Comparison of ENCODE assay signal across 10 cellular contexts in the genomic region with DNA sequence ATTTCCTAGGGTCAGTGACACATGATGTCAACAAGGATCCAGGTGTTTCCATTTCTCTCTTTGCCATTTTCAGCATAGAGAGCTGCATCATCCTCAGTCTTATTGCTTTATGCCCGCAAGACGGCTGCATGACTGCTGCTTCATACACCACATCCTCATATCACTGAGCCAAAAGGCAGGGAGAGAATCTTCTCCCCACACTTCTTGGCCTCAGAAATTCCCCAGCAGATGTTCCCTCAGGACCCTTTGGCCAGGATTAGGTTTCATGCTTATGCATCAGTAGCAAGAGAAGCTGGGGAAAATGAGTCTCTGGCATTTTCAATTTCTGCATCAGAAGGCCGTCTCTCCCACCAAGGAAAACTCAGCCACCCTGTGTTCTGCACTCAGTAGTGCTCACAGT.
"Had no signal": no experiment of that assay in that cellular context is flagged by ENCODE, and none has a peak within 500 bp of the region (broad histone marks: within the 10 kb centered on the region; RNA-seq: fewer than 3 reads in every experiment).

No MANE protein-coding gene starts in this region.

- H2AFZ ChIP-seq: GM23248 had no signal

- H3K4me2 ChIP-seq: KMS-11 had no signal

- H3K36me3 ChIP-seq: HAP-1 had no signal

- ATAC-seq: HCT116, HepG2 had no signal

- H3K9ac ChIP-seq: GM23248, KMS-11 had no signal

- H3K9me3 ChIP-seq: HAP-1 had no signal

- DNase-seq: GM23248, GOT3, H7, HFFc6, KBM-7 had no signal

- H3K4me3 ChIP-seq: GM23248, HAP-1 had no signal

- H3K4me1 ChIP-seq: HAP-1 had no signal

- H3K27ac ChIP-seq: GM23248, HL-60, KMS-11 had no signal
